32 cellular contexts compared by ENCODE assay signal in genomic region chr11:118663929-118664328, GRCh38. TPM values are rescaled to one million over a fixed set of nuclear protein-coding genes. Genes with fewer than 3 reads are reported as not detected.
"Had no signal": no experiment of that assay in that cellular context is flagged by ENCODE, and none has a peak within 500 bp of the region (broad histone marks: within the 10 kb centered on the region; RNA-seq: fewer than 3 reads in every experiment).

No MANE protein-coding gene starts in this region.

- H3K4me1 ChIP-seq: foreskin keratinocyte had no signal

- ATAC-seq: activated CD4-positive, CD25-positive, alpha-beta regulatory T cell treated with anti-CD3 and anti-CD28 coated beads, Interleukin-2, amount 50 U/mL, for 24 hours; activated CD8-positive, alpha-beta T cell treated with anti-CD3 and anti-CD28 coated beads for 36 hours; activated naive CD4-positive, alpha-beta T cell treated with anti-CD3 and anti-CD28 coated beads, Interleukin-2, amount 50 U/mL, for 72 hours; activated T-cell treated with anti-CD3 and anti-CD28 coated beads, Interleukin-2, amount 50 U/mL, for 4 hours; activated T-helper 17 cell treated with anti-CD3 and anti-CD28 coated beads, Interleukin-2, amount 50 U/mL, for 72 hours; effector memory CD8-positive, alpha-beta T cell; foreskin keratinocyte; gastrocnemius medialis; heart left ventricle had no signal

- H3K27me3 Mint-ChIP-seq: activated CD8-positive, alpha-beta T cell treated with anti-CD3 and anti-CD28 coated beads for 36 hours; activated naive CD8-positive, alpha-beta T cell treated with anti-CD3 and anti-CD28 coated beads, Interleukin-2, amount 10 ng/mL, durations not matched to agents 7 days and 5 days; activated T-helper 17 cell treated with anti-CD3 and anti-CD28 coated beads, Interleukin-2, amount 50 U/mL, for 72 hours had no signal

- DNase-seq: activated B cell treated with CpG ODN at 0.5 μM for 24 hours; activated CD4-positive, alpha-beta T cell treated with anti-CD3 and anti-CD28 coated beads for 48 hours; activated CD4-positive, alpha-beta T cell treated with anti-CD3 and anti-CD28 coated beads, Interleukin-2, amount 50 U/mL, for 1 hour; activated CD4-positive, alpha-beta T cell treated with anti-CD3 and anti-CD28 coated beads, Interleukin-2, amount 50 U/mL, for 48 hours; activated CD8-positive, alpha-beta memory T cell treated with anti-CD3 and anti-CD28 coated beads for 24 hours; activated CD8-positive, alpha-beta T cell treated with anti-CD3 and anti-CD28 coated beads for 36 hours; activated gamma-delta T cell; activated naive CD4-positive, alpha-beta T cell; activated naive CD4-positive, alpha-beta T cell treated with anti-CD3 and anti-CD28 coated beads, Interleukin-2, amount 10 ng/mL, durations not matched to agents 7 days and 5 days; activated naive CD8-positive, alpha-beta T cell treated with anti-CD3 and anti-CD28 coated beads, Interleukin-2, amount 10 ng/mL, durations not matched to agents 7 days and 5 days; activated T-cell treated with anti-CD3 and anti-CD28 coated beads, Interleukin-2, amount 50 U/mL, for 4 hours; caudate nucleus; cortex of kidney; dermis blood vessel endothelial cell; effector CD4-positive, alpha-beta T cell; effector memory CD8-positive, alpha-beta T cell; erythroblast; foreskin keratinocyte; gastrocnemius medialis; glutamatergic neuron; T-helper 2 cell; T-helper 9 cell; WERI-Rb-1 had no signal

- H3K4me3 Mint-ChIP-seq: activated B cell treated with CpG ODN at 0.5 μM for 24 hours; activated CD8-positive, alpha-beta T cell treated with anti-CD3 and anti-CD28 coated beads for 36 hours; activated naive CD4-positive, alpha-beta T cell treated with anti-CD3 and anti-CD28 coated beads, Interleukin-2, amount 10 ng/mL, durations not matched to agents 7 days and 5 days; activated naive CD8-positive, alpha-beta T cell treated with anti-CD3 and anti-CD28 coated beads, Interleukin-2, amount 10 ng/mL, durations not matched to agents 7 days and 5 days; activated T-cell treated with anti-CD3 and anti-CD28 coated beads, Interleukin-2, amount 50 U/mL, for 4 hours; activated T-helper 17 cell treated with anti-CD3 and anti-CD28 coated beads, Interleukin-2, amount 50 U/mL, for 72 hours; effector memory CD8-positive, alpha-beta T cell had no signal

- H3K4me3 ChIP-seq: ascending aorta, esophagus muscularis mucosa, gastrocnemius medialis, heart left ventricle had no signal

- H3K36me3 ChIP-seq: ascending aorta, esophagus muscularis mucosa, gastrocnemius medialis, heart left ventricle, WERI-Rb-1 had no signal

- H3K27ac ChIP-seq: ascending aorta, esophagus muscularis mucosa, foreskin keratinocyte, gastrocnemius medialis, heart left ventricle, WERI-Rb-1 had no signal

- H3K36me3 Mint-ChIP-seq: activated naive CD4-positive, alpha-beta T cell treated with anti-CD3 and anti-CD28 coated beads, Interleukin-2, amount 10 ng/mL, durations not matched to agents 7 days and 5 days; activated naive CD4-positive, alpha-beta T cell treated with anti-CD3 and anti-CD28 coated beads, Interleukin-2, amount 50 U/mL, for 72 hours; activated naive CD8-positive, alpha-beta T cell treated with anti-CD3 and anti-CD28 coated beads, Interleukin-2, amount 10 ng/mL, durations not matched to agents 7 days and 5 days had no signal

- H3K27ac Mint-ChIP-seq: activated B cell treated with CpG ODN at 0.5 μM for 24 hours; activated CD8-positive, alpha-beta T cell treated with anti-CD3 and anti-CD28 coated beads for 36 hours; activated naive CD4-positive, alpha-beta T cell treated with anti-CD3 and anti-CD28 coated beads, Interleukin-2, amount 10 ng/mL, durations not matched to agents 7 days and 5 days; activated naive CD8-positive, alpha-beta T cell treated with anti-CD3 and anti-CD28 coated beads, Interleukin-2, amount 10 ng/mL, durations not matched to agents 7 days and 5 days; activated T-helper 17 cell treated with anti-CD3 and anti-CD28 coated beads, Interleukin-2, amount 50 U/mL, for 72 hours; effector memory CD8-positive, alpha-beta T cell had no signal

- H3K27me3 ChIP-seq: ascending aorta, foreskin keratinocyte, gastrocnemius medialis, heart left ventricle had no signal

- H3K9me3 Mint-ChIP-seq: activated B cell treated with CpG ODN at 0.5 μM for 24 hours; activated CD8-positive, alpha-beta T cell treated with anti-CD3 and anti-CD28 coated beads for 36 hours; activated naive CD4-positive, alpha-beta T cell treated with anti-CD3 and anti-CD28 coated beads, Interleukin-2, amount 10 ng/mL, durations not matched to agents 7 days and 5 days; activated naive CD4-positive, alpha-beta T cell treated with anti-CD3 and anti-CD28 coated beads, Interleukin-2, amount 50 U/mL, for 72 hours; activated naive CD8-positive, alpha-beta T cell treated with anti-CD3 and anti-CD28 coated beads, Interleukin-2, amount 10 ng/mL, durations not matched to agents 7 days and 5 days; activated T-cell treated with anti-CD3 and anti-CD28 coated beads, Interleukin-2, amount 50 U/mL, for 4 hours; activated T-helper 17 cell treated with anti-CD3 and anti-CD28 coated beads, Interleukin-2, amount 50 U/mL, for 72 hours; effector memory CD8-positive, alpha-beta T cell had no signal

- FAIRE-seq: colon had no signal

- H3K4me1 Mint-ChIP-seq: activated T-helper 17 cell treated with anti-CD3 and anti-CD28 coated beads, Interleukin-2, amount 50 U/mL, for 72 hours had no signal

- H3K9me3 ChIP-seq: ascending aorta, esophagus muscularis mucosa, gastrocnemius medialis, heart left ventricle had no signal

RNA-seq across cellular contexts. Expression of gene TREH, which starts 15.5 kb away (rescaled TPM):
- total RNA-seq: activated B cell treated with CpG ODN at 0.5 μM for 24 hours; activated CD8-positive, alpha-beta T cell treated with anti-CD3 and anti-CD28 coated beads for 36 hours; activated naive CD4-positive, alpha-beta T cell treated with anti-CD3 and anti-CD28 coated beads, Interleukin-2, amount 50 U/mL, for 72 hours; activated naive CD8-positive, alpha-beta T cell treated with anti-CD3 and anti-CD28 coated beads, Interleukin-2, amount 10 ng/mL, durations not matched to agents 7 days and 5 days; activated T-cell treated with anti-CD3 and anti-CD28 coated beads, Interleukin-2, amount 50 U/mL, for 4 hours; activated T-helper 17 cell treated with anti-CD3 and anti-CD28 coated beads, Interleukin-2, amount 50 U/mL, for 72 hours; ascending aorta; chondrocyte; dermis blood vessel endothelial cell; esophagus muscularis mucosa; foreskin keratinocyte; gastrocnemius medialis; heart left ventricle; T-helper 1 cell treated with Interleukin-12 subunit alpha and Interleukin-12 subunit beta and Interleukin-4 antibody, amounts not matched to agents 30 ng/mL and 1 ng/mL, for 36 hours had no signal
